In genomic region chr12:988616-989015, GRCh38 we compare ENCODE assay signal across 13 cellular contexts. TPM values are rescaled to one million over a fixed set of nuclear protein-coding genes. Genes with fewer than 3 reads are reported as not detected.
DNase-seq lines count a peak whose midpoint lies in the region; ATAC-seq and TF ChIP-seq lines count a peak whose summit lies in the region.
"Had no signal": no experiment of that assay in that cellular context is flagged by ENCODE, and none has a peak within 500 bp of the region (broad histone marks: within the 10 kb centered on the region; RNA-seq: fewer than 3 reads in every experiment).

No MANE protein-coding gene starts in this region.

- H3K79me2 ChIP-seq in PC-9 (ENCODE audit: low read depth) = peaks cover 21% of the 10 kb centered on the region

- no peak overlapping the region for H3K4me3 Mint-ChIP-seq in activated T-cell treated with anti-CD3 and anti-CD28 coated beads, Interleukin-2, amount 50 U/mL, for 24 hours
- H3K4me3 Mint-ChIP-seq in stimulated activated naive CD8-positive, alpha-beta T cell treated with anti-CD3 and anti-CD28 coated beads, Interleukin-15, amount 100 ng/mL, for 72 hours = peak overlapping the region; percentile 24 to 40

- H2AFZ ChIP-seq in PC-9 = no peak overlapping the region

- no peak for DNase-seq in activated T-cell treated with anti-CD3 and anti-CD28 coated beads, Interleukin-2, amount 50 U/mL, for 24 hours
- no peak for DNase-seq in activated T-cell treated with anti-CD3 and anti-CD28 coated beads for 4 hours
- peak; percentile 37 to 74 for DNase-seq in PC-9
- peak; percentile 30 for DNase-seq in fibroblast of villous mesenchyme (ENCODE audit: low read depth)
- DNase-seq in stimulated activated naive CD8-positive, alpha-beta T cell treated with anti-CD3 and anti-CD28 coated beads, Interleukin-15, amount 100 ng/mL, for 72 hours = no peak
- no peak for DNase-seq in NOMO-1 (lab: John Stamatoyannopoulos, UW; ENCODE audit: unreplicated experiment in 2 of 2)
- DNase-seq in activated gamma-delta T cell treated with Interleukin-2 at 50 U/mL for 16 hours = no peak
- DNase-seq in T-helper 9 cell = no peak
- DNase-seq: body of pancreas, left lung, NCI-H2081, SW 1271 had no signal

- no peaks in the 10 kb centered on the region for H3K9me2 ChIP-seq in PC-9 (ENCODE audit: insufficient read depth)

- H3K4me3 ChIP-seq in PC-9 = no peak overlapping the region; the same call in 1 of the 2 replicates
- H3K4me3 ChIP-seq in fibroblast of villous mesenchyme (ENCODE audit: low read depth, low read length) = no peak overlapping the region
- H3K4me3 ChIP-seq: body of pancreas, left lung had no signal

- H3K9me3 ChIP-seq in PC-9 (ENCODE audit: insufficient read depth, low read depth) = no peaks in the 10 kb centered on the region
- H3K9me3 ChIP-seq: body of pancreas, left lung had no signal

- BruUV-seq in PC-9 (replicated peaks; lab: Mats Ljungman, UMichigan) = no TSS peak

- 0 out of 2 replicates have a peak, but pooled peaks cover 3% of the 10 kb centered on the region for H4K20me1 ChIP-seq in PC-9 (ENCODE audit: insufficient read depth)

- no peak overlapping the region for H3K27ac ChIP-seq in PC-9

- H3K4me1 ChIP-seq in PC-9 (replicated peaks; ENCODE audit: insufficient read depth) = peaks cover 34% of the 10 kb centered on the region

- H3K4me1 Mint-ChIP-seq in activated T-cell treated with anti-CD3 and anti-CD28 coated beads, Interleukin-2, amount 50 U/mL, for 24 hours (ENCODE audit: low read depth) = peaks cover 39% of the 10 kb centered on the region
- H3K4me1 Mint-ChIP-seq in stimulated activated naive CD8-positive, alpha-beta T cell treated with anti-CD3 and anti-CD28 coated beads, Interleukin-15, amount 100 ng/mL, for 72 hours = peaks cover 31% of the 10 kb centered on the region

- H3K9me3 Mint-ChIP-seq in activated T-cell treated with anti-CD3 and anti-CD28 coated beads, Interleukin-2, amount 50 U/mL, for 24 hours = no peaks in the 10 kb centered on the region
- H3K9me3 Mint-ChIP-seq in stimulated activated naive CD8-positive, alpha-beta T cell treated with anti-CD3 and anti-CD28 coated beads, Interleukin-15, amount 100 ng/mL, for 72 hours = no peaks in the 10 kb centered on the region

- peak overlapping the region; percentile 8 for H3K27ac Mint-ChIP-seq in activated T-cell treated with anti-CD3 and anti-CD28 coated beads, Interleukin-2, amount 50 U/mL, for 24 hours
- H3K27ac Mint-ChIP-seq in stimulated activated naive CD8-positive, alpha-beta T cell treated with anti-CD3 and anti-CD28 coated beads, Interleukin-15, amount 100 ng/mL, for 72 hours = no peak overlapping the region

- intact Hi-C loops in PC-9 (cut with micrococcal nuclease; ENCODE audit: unreplicated experiment) = loop anchor here (10.0 kb wide), 1 partner anchor 106 kb away; no protein-coding TSS in a partner anchor

- POLR2A ChIA-PET in PC-9 (lab: Charles Lee; ENCODE audit: unreplicated experiment) = no interaction called here

- ATAC-seq in stimulated activated naive CD8-positive, alpha-beta T cell treated with anti-CD3 and anti-CD28 coated beads, Interleukin-15, amount 100 ng/mL, for 72 hours = no peak
- ATAC-seq: body of pancreas, left lung, sciatic nerve had no signal

- TF ChIP-seq CTCF in PC-9 (conservative IDR thresholded peaks at IDR 0.05) (no peak), fibroblast of villous mesenchyme (IDR thresholded peaks at IDR 0.05; ENCODE audit: insufficient read depth, low read depth, low read length) (no peak)

- peaks cover 16% of the 10 kb centered on the region for H3K36me3 Mint-ChIP-seq in activated T-cell treated with anti-CD3 and anti-CD28 coated beads, Interleukin-2, amount 50 U/mL, for 24 hours (ENCODE audit: low read depth)

- peaks cover 40% of the 10 kb centered on the region for H3F3A ChIP-seq in PC-9 (ENCODE audit: insufficient read depth, low read depth)

- no peaks in the 10 kb centered on the region for H3K27me3 Mint-ChIP-seq in activated T-cell treated with anti-CD3 and anti-CD28 coated beads, Interleukin-2, amount 50 U/mL, for 24 hours
- H3K27me3 Mint-ChIP-seq in stimulated activated naive CD8-positive, alpha-beta T cell treated with anti-CD3 and anti-CD28 coated beads, Interleukin-15, amount 100 ng/mL, for 72 hours = no peaks in the 10 kb centered on the region

- H3K27me3 ChIP-seq in PC-9 (ENCODE audit: insufficient read depth, low read depth) = no peaks in the 10 kb centered on the region
- H3K27me3 ChIP-seq: body of pancreas, left lung had no signal

- no peaks in the 10 kb centered on the region for H3K36me3 ChIP-seq in PC-9 (ENCODE audit: low read depth)
- H3K36me3 ChIP-seq: left lung had no signal

- CTCF ChIA-PET in PC-9 (lab: Charles Lee) = interaction anchor here (1.0 kb wide), 2 partner anchors 39 to 114 kb away, joined by 3 read pairs; partner anchors contain the start of gene RAD52

- H3K4me2 ChIP-seq in PC-9 = peak overlapping the region; percentile 87

RNA-seq across cellular contexts. Expression of gene ERC1, which starts 2.4 kb away (rescaled TPM):
- 47.2 and 52.0 TPM in 2 replicates for total RNA-seq in PC-9 (2021)
- total RNA-seq in fibroblast of villous mesenchyme = 41.9 and 49.7 TPM in 2 replicates

RNA-seq across cellular contexts. Expression of gene RAD52, which starts 39.1 kb away (rescaled TPM):
- total RNA-seq in PC-9 (2021) (19.7 and 25.0 TPM in 2 replicates), fibroblast of villous mesenchyme (10.3 and 15.1 TPM in 2 replicates)

Comparison
In these comparisons a context has a peak if more than half of its experiments do, and no peak if none do; other contexts are left out.
1. DNase-seq: peak in PC-9 (2 of 2) and fibroblast of villous mesenchyme (single experiment); none in activated T-cell treated with anti-CD3 and anti-CD28 coated beads, Interleukin-2, amount 50 U/mL, for 24 hours (single experiment), activated T-cell treated with anti-CD3 and anti-CD28 coated beads for 4 hours (single experiment), stimulated activated naive CD8-positive, alpha-beta T cell treated with anti-CD3 and anti-CD28 coated beads, Interleukin-15, amount 100 ng/mL, for 72 hours (0 of 2), NOMO-1 (0 of 2), activated gamma-delta T cell treated with Interleukin-2 at 50 U/mL for 16 hours (single experiment) and T-helper 9 cell (single experiment).